1 cellular context compared by ENCODE assay signal in the genomic region with DNA sequence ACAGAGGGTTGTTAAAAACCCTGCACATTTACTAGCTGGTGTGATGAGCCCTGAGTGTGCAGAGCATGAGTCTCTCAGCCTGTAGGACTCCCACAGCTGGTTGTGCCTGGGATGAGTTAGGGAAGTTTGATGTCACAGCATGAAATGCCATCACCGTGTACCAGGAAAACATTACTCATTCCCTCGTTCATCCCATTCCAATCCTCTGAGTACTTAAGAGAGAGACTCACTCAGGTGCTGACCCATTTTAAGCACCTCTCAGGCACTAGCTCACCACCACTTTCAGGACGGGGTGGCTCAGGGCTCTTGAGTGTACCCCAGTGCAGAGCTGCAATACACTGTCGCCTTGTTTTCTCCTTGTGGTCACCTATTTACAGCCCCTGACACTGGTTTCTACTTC.
TF ChIP-seq lines count a peak whose summit lies in the region.

No MANE protein-coding gene starts in this region.

TF ChIP-seq in IMR-90, 13 proteins besides CTCF, POLR2A, EP300 and RAD21:
- TF ChIP-seq MAFK (IDR thresholded peaks at IDR 0.05; ENCODE audit: low read depth, low read length) = no peak
- TF ChIP-seq FOS (IDR thresholded peaks at IDR 0.05; ENCODE audit: low read depth, low read length) = peak; percentile 73
- TF ChIP-seq BHLHE40 (IDR thresholded peaks at IDR 0.05; ENCODE audit: low read depth, low read length) = peak; percentile 63; the same call in 1 of the 2 replicates
- peak; percentile 41 for TF ChIP-seq RCOR1 (IDR thresholded peaks at IDR 0.05; ENCODE audit: insufficient replicate concordance, low read length)
- peak; percentile 66 for TF ChIP-seq CEBPB (IDR thresholded peaks at IDR 0.05; ENCODE audit: low read depth, low read length)
- TF ChIP-seq RFX5 (IDR thresholded peaks at IDR 0.05; ENCODE audit: low read depth, low read length) = no peak
